In genomic region chr5:15252331-15252730, GRCh38 we compare ENCODE assay signal across 17 cellular contexts.
DNase-seq lines count a peak whose midpoint lies in the region; ATAC-seq and TF ChIP-seq lines count a peak whose summit lies in the region.
"Had no signal": no experiment of that assay in that cellular context is flagged by ENCODE, and none has a peak within 500 bp of the region (broad histone marks: within the 10 kb centered on the region; RNA-seq: fewer than 3 reads in every experiment).

No MANE protein-coding gene starts in this region.

- in situ Hi-C loops in GM13977 (cut with MboI; ENCODE audit: low pct_unique_long_range_greater_than_20kb, low sequenced_read_pairs, unreplicated experiment) = no loop called here

- H3K27me3 Mint-ChIP-seq in activated CD8-positive, alpha-beta memory T cell treated with anti-CD3 and anti-CD28 coated beads, Interleukin-2, amount 10 ng/mL, durations not matched to agents 7 days and 5 days = no peaks in the 10 kb centered on the region
- H3K27me3 Mint-ChIP-seq: CD4-positive, alpha-beta memory T cell had no signal

- TF ChIP-seq CTCF in GM13977 (IDR thresholded peaks at IDR 0.05; ENCODE audit: extremely low read depth, insufficient read depth, missing control alignments) = no peak

- no peak overlapping the region for H3K27ac Mint-ChIP-seq in activated CD8-positive, alpha-beta memory T cell treated with anti-CD3 and anti-CD28 coated beads, Interleukin-2, amount 10 ng/mL, durations not matched to agents 7 days and 5 days
- H3K27ac Mint-ChIP-seq: CD14-positive monocyte; CD4-positive, alpha-beta memory T cell; GM23338; HFFc6 had no signal

- no peaks in the 10 kb centered on the region for H3K36me3 Mint-ChIP-seq in activated CD8-positive, alpha-beta memory T cell treated with anti-CD3 and anti-CD28 coated beads, Interleukin-2, amount 10 ng/mL, durations not matched to agents 7 days and 5 days
- H3K36me3 Mint-ChIP-seq: CD14-positive monocyte; CD4-positive, alpha-beta memory T cell had no signal

- peak; percentile 32 for DNase-seq in EL
- peak; percentile 56 for DNase-seq in HT1080 (ENCODE audit: low read depth)
- peak; percentile 60 for DNase-seq in NCI-H226
- DNase-seq in kidney tubule cell (ENCODE audit: low spot score) = peak; percentile 21
- DNase-seq in activated CD8-positive, alpha-beta memory T cell treated with anti-CD3 and anti-CD28 coated beads, Interleukin-2, amount 10 ng/mL, durations not matched to agents 7 days and 5 days = no peak
- DNase-seq in SKM-1 (lab: John Stamatoyannopoulos, UW; ENCODE audit: unreplicated experiment) = no peak
- no peak for DNase-seq in effector CD4-positive, alpha-beta T cell
- no peak for DNase-seq in GM13977 (ENCODE audit: low spot score)
- DNase-seq: 8988T; CD4-positive, alpha-beta memory T cell; DMS153; DMS79; H7; HFFc6 had no signal

- no peak overlapping the region for H3K4me3 Mint-ChIP-seq in activated CD8-positive, alpha-beta memory T cell treated with anti-CD3 and anti-CD28 coated beads, Interleukin-2, amount 10 ng/mL, durations not matched to agents 7 days and 5 days
- H3K4me3 Mint-ChIP-seq: CD14-positive monocyte; CD4-positive, alpha-beta memory T cell; GM23338; HFFc6 had no signal

- CTCF ChIA-PET in activated CD8-positive, alpha-beta memory T cell treated with anti-CD3 and anti-CD28 coated beads, Interleukin-2, amount 10 ng/mL, durations not matched to agents 7 days and 5 days (lab: Charles Lee) = no interaction called here

- H3K4me1 Mint-ChIP-seq in activated CD8-positive, alpha-beta memory T cell treated with anti-CD3 and anti-CD28 coated beads, Interleukin-2, amount 10 ng/mL, durations not matched to agents 7 days and 5 days = no peaks in the 10 kb centered on the region
- H3K4me1 Mint-ChIP-seq: CD14-positive monocyte; CD4-positive, alpha-beta memory T cell; GM23338 had no signal

- H3K9me3 Mint-ChIP-seq in activated CD8-positive, alpha-beta memory T cell treated with anti-CD3 and anti-CD28 coated beads, Interleukin-2, amount 10 ng/mL, durations not matched to agents 7 days and 5 days (ENCODE audit: low read depth) = no peaks in the 10 kb centered on the region
- H3K9me3 Mint-ChIP-seq: GM23338, HFFc6 had no signal

- ATAC-seq in activated CD8-positive, alpha-beta memory T cell treated with anti-CD3 and anti-CD28 coated beads, Interleukin-2, amount 10 ng/mL, durations not matched to agents 7 days and 5 days = no peak
- ATAC-seq: GM23338, HCT116 had no signal

Comparison
In these comparisons a context has a peak if more than half of its experiments do, and no peak if none do; other contexts are left out.
1. DNase-seq: peak in EL (single experiment), HT1080 (single experiment), NCI-H226 (single experiment) and kidney tubule cell (single experiment); none in activated CD8-positive, alpha-beta memory T cell treated with anti-CD3 and anti-CD28 coated beads, Interleukin-2, amount 10 ng/mL, durations not matched to agents 7 days and 5 days (single experiment), SKM-1 (single experiment), effector CD4-positive, alpha-beta T cell (single experiment) and GM13977 (single experiment).